30 cellular contexts compared by ENCODE assay signal in the genomic region with DNA sequence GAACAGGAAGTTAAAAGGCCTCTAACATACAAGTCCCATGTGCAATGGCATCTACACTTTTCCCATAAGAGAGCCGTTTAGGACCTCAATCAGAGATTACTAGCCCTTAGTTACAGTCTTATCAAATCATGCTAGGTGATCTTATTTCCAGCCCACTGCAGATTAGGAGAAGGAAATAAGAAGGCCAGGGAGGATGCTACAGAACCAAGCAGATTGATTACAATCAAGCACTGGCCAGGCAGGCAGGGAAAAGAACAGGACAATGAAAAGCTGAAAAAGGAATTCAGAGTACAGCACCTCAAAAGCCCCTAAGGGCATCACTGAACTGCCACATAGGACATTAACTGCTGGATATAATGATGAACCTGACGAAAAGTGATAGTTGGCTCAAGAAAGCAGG.
"Had no signal": no experiment of that assay in that cellular context is flagged by ENCODE, and none has a peak within 500 bp of the region (broad histone marks: within the 10 kb centered on the region; RNA-seq: fewer than 3 reads in every experiment).

No MANE protein-coding gene starts in this region.

- H3K9me3 Mint-ChIP-seq: activated CD8-positive, alpha-beta T cell treated with anti-CD3 and anti-CD28 coated beads for 36 hours had no signal

- H3K4me1 ChIP-seq: adrenal gland, body of pancreas, breast epithelium, Peyer's patch had no signal

- H3K36me3 ChIP-seq: adrenal gland, breast epithelium, Peyer's patch had no signal

- H3K9me3 ChIP-seq: adrenal gland, Peyer's patch had no signal

- H3K4me1 Mint-ChIP-seq: activated CD4-positive, alpha-beta T cell treated with anti-CD3 and anti-CD28 coated beads, Interleukin-2, amount 10 ng/mL, durations not matched to agents 24 days and 14 days; activated naive CD4-positive, alpha-beta T cell treated with anti-CD3 and anti-CD28 coated beads, Interleukin-2, amount 50 U/mL, for 24 hours had no signal

- H3K27ac Mint-ChIP-seq: activated CD4-positive, alpha-beta T cell treated with anti-CD3 and anti-CD28 coated beads, Interleukin-2, amount 10 ng/mL, durations not matched to agents 24 days and 14 days; activated CD8-positive, alpha-beta T cell treated with anti-CD3 and anti-CD28 coated beads for 36 hours; activated naive CD4-positive, alpha-beta T cell treated with anti-CD3 and anti-CD28 coated beads, Interleukin-2, amount 50 U/mL, for 24 hours; activated T-cell treated with anti-CD3 and anti-CD28 coated beads, Interleukin-2, amount 50 U/mL, for 24 hours; activated T-helper 2 cell treated with anti-CD3 and anti-CD28 coated beads, Interferon-gamma antibody, Interleukin-2, Interleukin-4, amounts not matched to agents 10 μg/mL and 5 μg/mL and 100 μg/mL, durations not matched to agents 14 hours and 24 hours and 36 hours; T-helper 1 cell treated with Interleukin-12 subunit alpha and Interleukin-12 subunit beta and Interleukin-4 antibody, amounts not matched to agents 30 μg/mL and 1 μg/mL, for 36 hours; T-helper 2 cell treated with Interferon-gamma antibody and Interleukin-4, amounts not matched to agents 5 μg/mL and 100 μg/mL, for 36 hours had no signal

- DNase-seq: activated CD4-positive, alpha-beta T cell treated with anti-CD3 and anti-CD28 coated beads, Interleukin-2, amount 10 ng/mL, durations not matched to agents 24 days and 14 days; activated CD4-positive, alpha-beta T cell treated with anti-CD3 and anti-CD28 coated beads, Interleukin-2, amount 50 U/mL, for 4 hours; activated CD8-positive, alpha-beta T cell treated with anti-CD3 and anti-CD28 coated beads for 36 hours; activated gamma-delta T cell; activated naive CD4-positive, alpha-beta T cell treated with Interleukin-2 at 50 U/mL for 16 hours; activated T-cell treated with anti-CD3 and anti-CD28 coated beads, Interleukin-2, amount 50 U/mL, for 24 hours; adrenal gland; body of pancreas; KG1; MM.1S; MV-4-11; NCI-H1092; NCI-H146; NCI-H187; NCI-H2081; NCI-H2171 treated with DMSO at 0.1 percent for 48 hours; NCI-H2227 treated with DMSO at 0.1 percent for 48 hours; NCI-H446; NCI-H510A treated with DMSO at 0.1 percent for 48 hours; NCI-H526 treated with DMSO at 0.1 percent for 48 hours; NCI-H82; PC-3; Peyer's patch; RPMI8226; SIG-M5 had no signal

- H3K4me3 Mint-ChIP-seq: activated CD4-positive, alpha-beta T cell treated with anti-CD3 and anti-CD28 coated beads, Interleukin-2, amount 10 ng/mL, durations not matched to agents 24 days and 14 days; activated CD8-positive, alpha-beta T cell treated with anti-CD3 and anti-CD28 coated beads for 36 hours; activated naive CD4-positive, alpha-beta T cell treated with anti-CD3 and anti-CD28 coated beads, Interleukin-2, amount 50 U/mL, for 24 hours; activated T-cell treated with anti-CD3 and anti-CD28 coated beads, Interleukin-2, amount 50 U/mL, for 24 hours; T-helper 1 cell treated with Interleukin-12 subunit alpha and Interleukin-12 subunit beta and Interleukin-4 antibody, amounts not matched to agents 30 μg/mL and 1 μg/mL, for 36 hours; T-helper 2 cell treated with Interferon-gamma antibody and Interleukin-4, amounts not matched to agents 5 μg/mL and 100 μg/mL, for 36 hours had no signal

- H3K27me3 ChIP-seq: adrenal gland, body of pancreas, breast epithelium, Peyer's patch had no signal

- ATAC-seq: activated CD8-positive, alpha-beta T cell treated with anti-CD3 and anti-CD28 coated beads for 36 hours; body of pancreas; PC-3 had no signal

- H3K4me3 ChIP-seq: adrenal gland, body of pancreas, breast epithelium, Peyer's patch had no signal

- H3K27ac ChIP-seq: adrenal gland, body of pancreas, breast epithelium, Peyer's patch had no signal

- H3K27me3 Mint-ChIP-seq: activated CD4-positive, alpha-beta T cell treated with anti-CD3 and anti-CD28 coated beads, Interleukin-2, amount 10 ng/mL, durations not matched to agents 24 days and 14 days; activated CD8-positive, alpha-beta T cell treated with anti-CD3 and anti-CD28 coated beads for 36 hours; activated naive CD4-positive, alpha-beta T cell treated with anti-CD3 and anti-CD28 coated beads, Interleukin-2, amount 50 U/mL, for 24 hours; activated T-cell treated with anti-CD3 and anti-CD28 coated beads, Interleukin-2, amount 50 U/mL, for 24 hours had no signal
